Comparison of ENCODE assay signal across 13 cellular contexts in genomic region chr3:42827654-42828053, GRCh38.
"Had no signal": no experiment of that assay in that cellular context is flagged by ENCODE, and none has a peak within 500 bp of the region (broad histone marks: within the 10 kb centered on the region; RNA-seq: fewer than 3 reads in every experiment).

No MANE protein-coding gene starts in this region.

- DNase-seq: activated CD4-positive, alpha-beta T cell treated with anti-CD3 and anti-CD28 coated beads for 1 hour; activated CD4-positive, alpha-beta T cell treated with anti-CD3 and anti-CD28 coated beads, Interleukin-2, amount 50 U/mL, for 4 hours; activated naive CD4-positive, alpha-beta T cell treated with anti-CD3 and anti-CD28 coated beads, Interleukin-2, amount 10 ng/mL, durations not matched to agents 7 days and 5 days; activated T-cell treated with anti-CD3 and anti-CD28 coated beads for 4 hours; effector CD4-positive, alpha-beta T cell; naive thymus-derived CD8-positive, alpha-beta T cell; T-helper 1 cell; T1000; testis had no signal

- H3K9me3 ChIP-seq: gastroesophageal sphincter, testis had no signal

- H3K36me3 ChIP-seq: gastroesophageal sphincter had no signal

- H3K4me3 ChIP-seq: gastroesophageal sphincter, SK-N-MC, testis had no signal

- H3K4me1 ChIP-seq: testis had no signal

- H3K27me3 ChIP-seq: gastroesophageal sphincter, testis had no signal

- H3K27ac ChIP-seq: gastroesophageal sphincter, parathyroid adenoma, SK-N-MC, testis had no signal

- H3K9ac ChIP-seq: parathyroid adenoma had no signal

- ATAC-seq: activated T-helper 17 cell treated with anti-CD3 and anti-CD28 coated beads, Interleukin-2, amount 50 U/mL, for 72 hours; gastroesophageal sphincter; naive thymus-derived CD8-positive, alpha-beta T cell had no signal
